In the genomic region with DNA sequence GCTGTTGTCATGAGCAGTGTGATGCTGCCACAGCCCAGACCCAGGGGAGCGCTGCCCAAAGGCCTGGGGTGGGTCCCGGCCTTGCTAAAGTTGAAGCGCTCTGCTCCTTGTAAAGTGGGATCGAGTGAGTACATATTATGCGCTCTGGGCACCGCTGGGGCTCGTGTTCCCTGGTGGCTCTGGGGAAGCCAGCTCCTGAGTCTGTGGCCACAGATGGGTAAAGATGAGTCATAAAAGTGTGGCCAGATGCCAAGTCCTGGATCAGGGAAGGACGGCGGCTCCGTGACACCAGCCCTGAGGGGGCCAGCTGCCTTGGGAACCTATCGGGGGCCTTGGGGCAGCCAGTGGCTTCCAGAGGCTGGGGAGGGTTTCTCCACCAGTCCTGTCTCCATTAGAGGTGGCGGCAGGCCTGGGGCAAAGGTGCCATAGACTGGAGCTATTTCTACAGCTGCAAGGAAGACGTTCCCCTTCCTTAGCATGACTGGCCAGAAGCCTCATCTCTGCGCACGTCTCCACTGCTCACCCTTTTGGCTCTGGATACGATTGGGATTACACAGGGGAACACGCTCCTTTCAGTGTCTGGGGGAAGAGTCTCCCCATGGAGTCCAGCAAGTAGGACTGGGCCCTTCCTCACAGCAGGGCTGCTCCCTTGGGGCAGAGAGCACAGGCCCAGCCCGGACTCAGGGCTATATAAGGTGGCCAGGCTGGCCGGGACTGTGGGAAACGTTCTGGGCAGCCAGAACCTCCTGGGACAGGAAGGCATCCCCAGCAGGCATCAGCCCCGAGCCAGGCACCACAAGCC, we compare ENCODE assay signal across 8 cellular contexts. TPM values are rescaled to one million over a fixed set of nuclear protein-coding genes. Genes with fewer than 3 reads are reported as not detected.
A peak's percentile ranks its signal among the peaks of the same experiment; 100 is the strongest.
DNase-seq lines count a peak whose midpoint lies in the region; ATAC-seq and TF ChIP-seq lines count a peak whose summit lies in the region.
"Had no signal": no experiment of that assay in that cellular context is flagged by ENCODE, and none has a peak within 500 bp of the region (broad histone marks: within the 10 kb centered on the region; RNA-seq: fewer than 3 reads in every experiment).

No MANE protein-coding gene starts in this region.

- peak overlapping the region; percentile 59 for H3K27ac Mint-ChIP-seq in T-helper 17 cell
- H3K27ac Mint-ChIP-seq: memory B cell had no signal

- H3K4me1 Mint-ChIP-seq in T-helper 17 cell: peaks cover 3% of the 10 kb centered on the region

- TF ChIP-seq POLR2A in thyroid gland (IDR thresholded peaks at IDR 0.05): no peak

- no peak overlapping the region for H3K4me2 ChIP-seq in OCI-LY7 (ENCODE audit: low read length)

- no peak overlapping the region for H3K4me3 ChIP-seq in thyroid gland (replicated peaks in 1 of 3)
- no peak overlapping the region for H3K4me3 ChIP-seq in OCI-LY7 (ENCODE audit: low read depth, low read length, poor library complexity, severe bottlenecking)

- H3K79me2 ChIP-seq in OCI-LY7 (ENCODE audit: insufficient read depth, low read depth, low read length): no peaks in the 10 kb centered on the region

- no peaks in the 10 kb centered on the region for H3K36me3 Mint-ChIP-seq in T-helper 17 cell (ENCODE audit: low read depth)

- ATAC-seq in T-helper 17 cell: no peak
- ATAC-seq in HG03378 (IDR thresholded peaks at IDR 0.05; ENCODE audit: unreplicated experiment): no peak

- H3K27ac ChIP-seq in thyroid gland (no peak overlapping the region), OCI-LY7 (ENCODE audit: low read depth, low read length, poor library complexity, severe bottlenecking) (no peak overlapping the region)

- no peaks in the 10 kb centered on the region for H4K20me1 ChIP-seq in OCI-LY7 (ENCODE audit: insufficient read depth, low read length)

- peaks cover 0 to 4% of the 10 kb centered on the region in 2 donors for H3K4me1 ChIP-seq in thyroid gland
- no peaks in the 10 kb centered on the region for H3K4me1 ChIP-seq in OCI-LY7 (ENCODE audit: insufficient read depth, low read length, poor library complexity, severe bottlenecking)

- POLR2A ChIA-PET in OCI-LY7 (lab: Charles Lee): no interaction called here

- H3K4me3 Mint-ChIP-seq in T-helper 17 cell: no peak overlapping the region
- H3K4me3 Mint-ChIP-seq: memory B cell had no signal

- no peaks in the 10 kb centered on the region for H3K27me3 Mint-ChIP-seq in T-helper 17 cell
- H3K27me3 Mint-ChIP-seq: memory B cell had no signal

- intact Hi-C loops in thyroid gland (cut with DNase I): no loop called here
- intact Hi-C loops in OCI-LY7 (cut with micrococcal nuclease; ENCODE audit: unreplicated experiment): no loop called here

- H3K27me3 ChIP-seq in thyroid gland: no peaks in the 10 kb centered on the region

- H3K9me2 ChIP-seq in OCI-LY7 (ENCODE audit: insufficient read depth, low read length): no peaks in the 10 kb centered on the region

- TF ChIP-seq CTCF in thyroid gland (IDR thresholded peaks at IDR 0.05) (no peak), OCI-LY7 (conservative IDR thresholded peaks at IDR 0.05; ENCODE audit: low read length) (no peak)

- BruUV-seq in OCI-LY7 (replicated peaks; lab: Mats Ljungman, UMichigan): no TSS peak

- CTCF ChIA-PET in OCI-LY7 (lab: Charles Lee; ENCODE audit: unreplicated experiment): no interaction called here

- peaks cover 0 to 6% of the 10 kb centered on the region in 2 donors for H3K36me3 ChIP-seq in thyroid gland
- no peaks in the 10 kb centered on the region for H3K36me3 ChIP-seq in OCI-LY7 (ENCODE audit: insufficient read depth, low read length)

- no peaks in the 10 kb centered on the region for H3K9me3 ChIP-seq in T-helper 17 cell (ENCODE audit: control insufficient read depth, low read length, poor library complexity, severe bottlenecking)
- H3K9me3 ChIP-seq in thyroid gland: no peaks in the 10 kb centered on the region
- H3K9me3 ChIP-seq in OCI-LY7 (ENCODE audit: low read length): no peaks in the 10 kb centered on the region

- no peak overlapping the region for H2AFZ ChIP-seq in OCI-LY7 (ENCODE audit: low read length)

- DNase-seq in HT-29 (ENCODE audit: low spot score) (peak; percentile 60), T-helper 17 cell (no peak), glomerular visceral epithelial cell (ENCODE audit: extremely low spot score) (peak; percentile 90), thyroid gland (peak; percentile 20 to 29), NCI-H2227 treated with DMSO at 0.1 percent for 48 hours (lab: John Stamatoyannopoulos, UW) (no peak), OCI-LY7 (ENCODE audit: low spot score) (no peak)

- 63 to 71% methylated on average over 14 to 19 of the region's 21 CpGs for WGBS in thyroid gland, 2 donors

RNA-seq across cellular contexts. Expression of a gene that starts 1.2 kb away (rescaled TPM):
- total RNA-seq in HT-29 (2014; rRNA removed; shearing (Covaris generic)): 0.08 TPM in 1 of 2 replicates, not detected in the other
- 10 to 100 TPM; 25.8 to 40.6 TPM for total RNA-seq in T-helper 17 cell
- 1 to 10 TPM; 3.9 to 8.6 (median 7.5) TPM for total RNA-seq in thyroid gland
- total RNA-seq in OCI-LY7 (2014; rRNA removed; shearing (Covaris generic)): 2.1 and 13.3 TPM in 2 replicates
- 2.2 and 4.6 TPM in 2 replicates for total RNA-seq in OCI-LY7 (2022)

RNA-seq across cellular contexts. Expression of a gene that starts 3.1 kb away (rescaled TPM):
- total RNA-seq in HT-29 (2014; rRNA removed; shearing (Covaris generic)): not detected in 2 replicates
- total RNA-seq in T-helper 17 cell (10 to 100 TPM; 12.3 to 16.0 TPM), thyroid gland (1 to 10 TPM; 4.0 to 7.0 (median 6.7) TPM), OCI-LY7 (2022) (1.7 and 2.8 TPM in 2 replicates)
- total RNA-seq in OCI-LY7 (2014; rRNA removed; shearing (Covaris generic)): 0.28 and 2.7 TPM in 2 replicates

RNA-seq across cellular contexts. Expression of a gene that starts 37.1 kb away (rescaled TPM):
- total RNA-seq in HT-29 (2014; rRNA removed; shearing (Covaris generic)): not detected in 2 replicates
- total RNA-seq in T-helper 17 cell: not detected
- 10 to 100 TPM in 1 of 4 donors, 1 to 10 TPM in 2, under 1 TPM in 1; 0.89 to 12.8 (median 1.4) TPM for total RNA-seq in thyroid gland
- total RNA-seq in OCI-LY7 (2014; rRNA removed; shearing (Covaris generic)): not detected in 2 replicates
- not detected in 2 replicates for total RNA-seq in OCI-LY7 (2022)

RNA-seq across cellular contexts. Expression of a gene that starts 54.3 kb away (rescaled TPM):
- total RNA-seq in HT-29 (2014; rRNA removed; shearing (Covaris generic)): 0.08 TPM in 1 of 2 replicates, not detected in the other
- total RNA-seq in T-helper 17 cell (not detected), thyroid gland (not detected), OCI-LY7 (2022) (not detected in 2 replicates)
- total RNA-seq in OCI-LY7 (2014; rRNA removed; shearing (Covaris generic)): not detected in 2 replicates

Comparison
In these comparisons a context has a peak if more than half of its experiments do, and no peak if none do; other contexts are left out.
1. DNase-seq: peak in HT-29 (single experiment), glomerular visceral epithelial cell (single experiment) and thyroid gland (2 of 2); none in T-helper 17 cell (0 of 3), NCI-H2227 treated with DMSO at 0.1 percent for 48 hours (single experiment) and OCI-LY7 (single experiment).